ENCODE assay signal across 1 cellular context in the genomic region with DNA sequence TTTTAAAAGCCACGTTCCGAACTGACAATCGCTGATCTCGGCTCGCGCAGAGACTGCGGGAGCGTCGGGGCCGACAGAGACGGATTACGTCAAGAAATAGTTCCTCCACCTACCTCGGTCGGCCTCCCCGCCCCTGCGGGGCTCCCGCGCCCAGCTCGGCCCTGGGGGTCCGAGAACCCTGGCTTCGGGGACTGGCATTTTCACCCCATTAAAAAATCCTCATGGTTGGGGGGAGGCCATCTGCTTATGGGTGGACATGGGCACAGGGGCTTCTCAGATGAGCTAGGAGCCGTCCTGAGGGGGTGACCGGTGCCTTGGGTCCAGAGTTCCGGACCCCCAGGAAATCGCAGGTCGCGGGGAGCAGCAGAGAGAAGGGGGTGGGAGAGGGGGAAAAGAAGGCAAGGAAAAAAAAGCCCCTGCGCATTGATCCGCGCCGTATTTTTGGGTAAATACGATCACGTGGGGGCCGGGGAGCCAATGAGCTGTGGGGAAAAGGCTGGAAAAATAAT.
TF ChIP-seq lines count a peak whose summit lies in the region.

No MANE protein-coding gene starts in this region.

TF ChIP-seq in IMR-90, 13 proteins besides CTCF, POLR2A, EP300 and RAD21 (continued from another document):
- TF ChIP-seq USF2 (IDR thresholded peaks at IDR 0.05; ENCODE audit: low read depth, low read length), result peak; percentile 89
- TF ChIP-seq CEBPB (IDR thresholded peaks at IDR 0.05; ENCODE audit: low read depth, low read length), result no peak
- TF ChIP-seq BHLHE40 (IDR thresholded peaks at IDR 0.05; ENCODE audit: low read depth, low read length), result no peak
- no peak for TF ChIP-seq ELK1 (IDR thresholded peaks at IDR 0.05; ENCODE audit: borderline replicate concordance, low read depth, low read length)
- no peak for TF ChIP-seq RFX5 (IDR thresholded peaks at IDR 0.05; ENCODE audit: low read depth, low read length)
- no peak for TF ChIP-seq MAFK (IDR thresholded peaks at IDR 0.05; ENCODE audit: low read depth, low read length)
